24 cellular contexts compared by ENCODE assay signal in the genomic region with DNA sequence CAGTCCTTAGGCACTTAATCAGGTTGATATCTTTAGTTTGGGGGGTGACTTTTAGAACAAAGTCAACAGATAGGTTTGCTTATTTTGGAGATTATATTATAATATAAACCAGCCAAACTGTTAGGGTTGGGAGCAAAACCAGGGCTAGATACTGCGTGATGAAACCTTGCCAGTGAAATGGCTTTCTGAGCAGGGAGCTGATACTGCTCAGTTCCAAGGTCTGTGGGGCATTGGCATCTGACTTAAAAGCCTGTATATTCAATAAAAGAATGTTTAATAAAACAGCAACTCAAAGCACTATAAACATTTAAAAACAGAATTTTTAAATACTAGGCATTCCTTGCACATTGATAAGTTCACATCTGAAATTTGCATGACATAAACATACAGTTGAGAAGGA.
"Had no signal": no experiment of that assay in that cellular context is flagged by ENCODE, and none has a peak within 500 bp of the region (broad histone marks: within the 10 kb centered on the region; RNA-seq: fewer than 3 reads in every experiment).

No MANE protein-coding gene starts in this region.

- H3K4me1 ChIP-seq: colonic mucosa, foreskin keratinocyte had no signal

- H3K27ac ChIP-seq: colonic mucosa, coronary artery, dorsolateral prefrontal cortex, epithelial cell of prostate, esophagus muscularis mucosa, foreskin keratinocyte, gastrocnemius medialis had no signal

- H3K36me3 ChIP-seq: colonic mucosa, esophagus muscularis mucosa, esophagus squamous epithelium, gastrocnemius medialis, gastroesophageal sphincter, heart left ventricle, heart right ventricle had no signal

- DNase-seq: colonic mucosa; cortex of kidney; dermis blood vessel endothelial cell; dorsolateral prefrontal cortex; effector CD4-positive, alpha-beta T cell; effector CD8-positive, alpha-beta T cell; effector memory CD4-positive, alpha-beta T cell; effector memory CD8-positive, alpha-beta T cell; endodermal cell; erythroblast; esophagus squamous epithelium; foreskin fibroblast; foreskin keratinocyte; foreskin melanocyte; gastrocnemius medialis; glutamatergic neuron; head of caudate nucleus; heart left ventricle; heart right ventricle had no signal

- H3K4me3 ChIP-seq: colonic mucosa, coronary artery, dorsolateral prefrontal cortex, esophagus muscularis mucosa, esophagus squamous epithelium, gastrocnemius medialis, gastroesophageal sphincter, heart left ventricle, heart right ventricle had no signal

- H3K27me3 ChIP-seq: colonic mucosa, dorsolateral prefrontal cortex, esophagus muscularis mucosa, esophagus squamous epithelium, foreskin keratinocyte, gastrocnemius medialis, gastroesophageal sphincter, heart left ventricle, heart right ventricle had no signal

- ATAC-seq: effector memory CD8-positive, alpha-beta T cell; esophagus mucosa; foreskin keratinocyte; gastrocnemius medialis; gastroesophageal sphincter had no signal

- H3K9me3 ChIP-seq: colonic mucosa, esophagus muscularis mucosa, esophagus squamous epithelium, gastrocnemius medialis, gastroesophageal sphincter, heart right ventricle had no signal
